Comparison of ENCODE assay signal across 9 cellular contexts in the genomic region with DNA sequence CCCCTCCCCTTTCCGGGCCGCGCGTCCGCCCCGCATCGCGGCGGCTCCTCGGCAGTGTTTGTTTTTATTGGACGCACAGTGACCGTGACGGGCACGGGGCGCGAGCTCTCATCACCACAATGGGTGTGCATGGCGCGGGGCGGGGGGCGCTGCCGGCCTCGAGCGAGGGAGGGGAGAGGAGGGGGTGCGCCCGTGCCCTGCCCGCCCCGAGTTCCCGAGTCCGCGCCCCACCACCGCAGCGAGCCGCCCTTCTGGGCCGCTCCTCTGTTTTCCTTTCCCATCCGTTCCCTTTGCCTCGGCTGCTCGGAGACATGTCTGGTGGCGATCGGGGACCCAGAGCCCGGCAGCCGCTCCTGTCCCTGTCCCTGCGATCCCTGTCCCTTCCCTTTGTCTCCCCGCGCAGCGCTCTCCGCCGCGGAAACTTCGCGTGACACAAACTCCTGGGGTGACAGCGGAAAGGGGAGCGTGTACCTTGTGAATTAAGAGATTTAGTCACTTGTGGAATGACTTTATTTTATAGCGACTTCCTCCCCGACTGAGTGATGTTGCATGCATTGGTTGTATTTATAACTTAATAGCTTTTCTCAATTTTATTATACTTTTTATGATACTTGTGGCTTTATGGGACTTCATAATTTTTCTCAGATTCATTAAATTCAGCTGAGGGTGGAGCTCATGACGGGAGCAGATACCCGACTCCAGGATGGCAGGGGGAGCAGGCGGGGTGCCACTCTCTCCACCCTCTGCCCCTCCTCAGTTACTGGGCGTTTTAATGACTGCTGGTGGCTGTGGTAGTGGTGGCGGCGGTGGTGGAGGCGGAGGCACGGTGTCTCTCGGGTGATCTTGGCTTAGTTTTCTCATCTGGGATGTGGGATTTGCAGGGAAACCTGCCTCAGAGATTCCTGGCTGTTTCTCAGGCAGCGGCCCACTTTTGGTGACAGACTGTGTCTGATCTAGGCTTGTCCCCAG. TPM values are rescaled to one million over a fixed set of nuclear protein-coding genes. Genes with fewer than 3 reads are reported as not detected.
DNase-seq lines count a peak whose midpoint lies in the region; ATAC-seq and TF ChIP-seq lines count a peak whose summit lies in the region.
"Had no signal": no experiment of that assay in that cellular context is flagged by ENCODE, and none has a peak within 500 bp of the region (broad histone marks: within the 10 kb centered on the region; RNA-seq: fewer than 3 reads in every experiment).

No MANE protein-coding gene starts in this region.

- no peak for TF ChIP-seq CTCF in choroid plexus epithelial cell (conservative IDR thresholded peaks at IDR 0.05; ENCODE audit: low read depth, low read length)

- H3K27ac Mint-ChIP-seq in naive B cell: peak overlapping the region in 3 of 6 donors; percentile 5 to 86 (median 29)

- peaks cover 11 to 14% (median 12%) of the 10 kb centered on the region in 3 donors for H3K4me1 Mint-ChIP-seq in naive B cell

- peak overlapping the region in 7 of 8 donors; percentile 59 to 80 (median 69) for H3K4me3 Mint-ChIP-seq in naive B cell

- no peaks in the 10 kb centered on the region for H3K36me3 Mint-ChIP-seq in naive B cell

- peaks cover 53 to 99% (median 95%) of the 10 kb centered on the region in 3 donors for H3K27me3 Mint-ChIP-seq in naive B cell

- H3K9me3 Mint-ChIP-seq in naive B cell: peaks cover 0 to 1% (median 0%) of the 10 kb centered on the region in 7 donors

- ATAC-seq in naive B cell (ENCODE audit: low read depth in 2 of 2) (no peak), HG02678 (IDR thresholded peaks at IDR 0.05; ENCODE audit: unreplicated experiment) (no peak), GM19463 (IDR thresholded peaks at IDR 0.05; ENCODE audit: unreplicated experiment) (no peak)
- ATAC-seq: PC-3 had no signal

- H3K4me3 ChIP-seq in choroid plexus epithelial cell (ENCODE audit: low read depth, low read length): peak overlapping the region; percentile 29

- DNase-seq in AG08395 (ENCODE audit: low spot score) (peak; percentile 28), NCI-H1092 (lab: John Stamatoyannopoulos, UW) (peak; percentile 7), choroid plexus epithelial cell (ENCODE audit: low read depth) (no peak), naive B cell (no peak), NCI-H446 (lab: John Stamatoyannopoulos, UW) (no peak), NCI-H2081 (lab: John Stamatoyannopoulos, UW) (no peak)
- DNase-seq: PC-3 had no signal

RNA-seq across cellular contexts. Expression of a gene that starts 40.8 kb away (rescaled TPM):
- 1 to 10 TPM; 3.0 to 9.1 (median 6.0) TPM for polyA plus RNA-seq in naive B cell (ENCODE audit: low read depth in 6 of 6)

RNA-seq across cellular contexts. Expression of a gene that starts 50.5 kb away (rescaled TPM):
- polyA plus RNA-seq in naive B cell (ENCODE audit: low read depth in 6 of 6): 1 to 10 TPM; 2.8 to 7.6 (median 3.7) TPM

Comparison
In these comparisons a context has a peak if more than half of its experiments do, and no peak if none do; other contexts are left out.
1. DNase-seq: peak in AG08395 (single experiment) and NCI-H1092 (single experiment); none in choroid plexus epithelial cell (single experiment), naive B cell (single experiment), NCI-H446 (0 of 2) and NCI-H2081 (0 of 2).